In the genomic region with DNA sequence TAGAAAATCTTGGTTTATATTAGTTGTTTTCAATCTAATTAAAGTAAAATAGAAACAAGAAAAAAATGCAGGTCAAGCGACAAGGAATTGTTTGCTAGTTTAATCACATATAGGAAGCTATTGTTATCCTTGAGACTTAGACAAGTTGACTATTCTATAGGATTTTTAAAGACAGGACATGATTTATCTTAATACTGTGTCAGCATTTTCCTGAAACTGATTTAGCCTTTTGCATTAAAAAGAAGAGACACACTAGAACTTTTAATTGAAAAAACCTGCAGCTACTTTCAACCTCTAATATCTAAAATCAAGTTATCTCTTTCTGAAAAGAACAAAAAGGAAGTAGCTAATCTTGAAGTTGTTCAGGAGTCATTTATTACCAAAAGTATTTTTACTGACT, we compare ENCODE assay signal across 24 cellular contexts.
"Had no signal": no experiment of that assay in that cellular context is flagged by ENCODE, and none has a peak within 500 bp of the region (broad histone marks: within the 10 kb centered on the region; RNA-seq: fewer than 3 reads in every experiment).

No MANE protein-coding gene starts in this region.

- H3K4me2 ChIP-seq: hepatocyte had no signal

- H2AFZ ChIP-seq: hepatocyte had no signal

- H3K79me2 ChIP-seq: hepatocyte had no signal

- DNase-seq: dermis blood vessel endothelial cell; dorsolateral prefrontal cortex; effector CD4-positive, alpha-beta T cell; effector memory CD4-positive, alpha-beta T cell; foreskin keratinocyte; heart left ventricle; hypothalamus; immature natural killer cell; islet precursor cell; kidney; left cardiac atrium; left lung; left ventricle myocardium superior; lower lobe of right lung; mesenchymal stem cell; mucosa of descending colon; naive B cell; naive thymus-derived CD8-positive, alpha-beta T cell had no signal

- H3K9me3 ChIP-seq: lower lobe of right lung, mucosa of descending colon had no signal

- H3K4me1 ChIP-seq: esophagus muscularis mucosa, foreskin keratinocyte, gastroesophageal sphincter, heart left ventricle, left lung, lower lobe of right lung had no signal

- H3K4me3 ChIP-seq: coronary artery, dorsolateral prefrontal cortex, esophagus muscularis mucosa, gastroesophageal sphincter, heart left ventricle, hepatocyte, left lung, lower lobe of right lung, mucosa of descending colon had no signal

- H3K27ac ChIP-seq: coronary artery, dorsolateral prefrontal cortex, esophagus muscularis mucosa, foreskin keratinocyte, gastroesophageal sphincter, heart left ventricle, hepatocyte, left lung, lower lobe of right lung had no signal

- FAIRE-seq: endothelial cell of umbilical vein, frontal cortex, kidney had no signal

- H3K36me3 ChIP-seq: esophagus muscularis mucosa, gastroesophageal sphincter, heart left ventricle, left lung, lower lobe of right lung had no signal

- H3K27me3 ChIP-seq: esophagus muscularis mucosa, foreskin keratinocyte, gastroesophageal sphincter, heart left ventricle, hepatocyte, left lung had no signal

- ATAC-seq: gastroesophageal sphincter; heart left ventricle; left cardiac atrium; left lung; left ventricle myocardium superior; lower lobe of right lung; mucosa of descending colon; naive thymus-derived CD8-positive, alpha-beta T cell had no signal
